ENCODE assay signal across 8 cellular contexts in the genomic region with DNA sequence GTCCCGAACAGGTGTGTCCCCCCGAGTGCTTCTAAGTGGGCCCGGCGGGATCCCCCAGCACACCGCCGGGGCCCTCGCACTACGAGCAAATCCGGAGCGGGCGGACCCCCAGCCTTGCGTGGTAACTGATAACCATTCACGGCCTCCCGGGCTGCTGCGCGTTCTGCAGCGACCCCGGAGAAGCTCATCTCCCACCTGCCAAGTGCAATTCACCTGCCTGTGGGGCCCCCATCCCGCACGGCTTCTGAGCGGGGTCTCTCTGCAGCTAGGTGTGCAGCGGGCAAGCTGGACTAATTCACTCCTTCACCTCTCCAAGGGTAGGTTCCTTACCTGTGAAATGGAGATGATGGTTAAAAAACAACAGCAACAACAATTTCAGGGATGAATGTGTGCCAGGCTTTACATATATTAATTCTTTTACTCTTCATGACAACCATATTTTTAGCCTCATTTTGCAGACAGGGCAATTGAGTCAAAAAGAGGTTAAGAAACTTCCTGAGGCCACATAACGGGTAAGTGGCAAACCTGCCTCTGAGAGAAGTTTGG. TPM values are rescaled to one million over a fixed set of nuclear protein-coding genes. Genes with fewer than 3 reads are reported as not detected.
DNase-seq lines count a peak whose midpoint lies in the region; ATAC-seq and TF ChIP-seq lines count a peak whose summit lies in the region.

No MANE protein-coding gene starts in this region.

- H3K36me3 ChIP-seq in neural cell (ENCODE audit: insufficient read depth, low read length) = no peaks in the 10 kb centered on the region

- no peaks in the 10 kb centered on the region for H3K9me3 Mint-ChIP-seq in IgD-negative memory B cell
- H3K9me3 Mint-ChIP-seq in central memory CD8-positive, alpha-beta T cell = no peaks in the 10 kb centered on the region

- peak overlapping the region; percentile 69 for H3K4me2 ChIP-seq in neural cell (ENCODE audit: low read length)

- H2AFZ ChIP-seq in neural cell (ENCODE audit: low read depth, low read length) = peak overlapping the region; percentile 27

- H3K9me2 ChIP-seq in neural cell (ENCODE audit: insufficient read depth, low read length) = no peaks in the 10 kb centered on the region

- peak overlapping the region; percentile 69 for H3K9ac ChIP-seq in neural cell (ENCODE audit: low read length)

- H3K4me3 Mint-ChIP-seq in IgD-negative memory B cell = peak overlapping the region; percentile 82 to 92 (median 88)
- peak overlapping the region; percentile 74 for H3K4me3 Mint-ChIP-seq in central memory CD8-positive, alpha-beta T cell

- H3F3A ChIP-seq in neural cell (ENCODE audit: insufficient read depth, low read length, poor library complexity, severe bottlenecking) = no peaks in the 10 kb centered on the region

- H3K79me2 ChIP-seq in neural cell (replicated peaks; ENCODE audit: insufficient read depth, low read length) = no peaks in the 10 kb centered on the region

- no peak for TF ChIP-seq CTCF in neural cell (IDR thresholded peaks at IDR 0.05; ENCODE audit: poor library complexity, severe bottlenecking)

- TF ChIP-seq RAD21 in neural cell (conservative IDR thresholded peaks at IDR 0.05) = no peak

- peaks cover 14 to 25% (median 20%) of the 10 kb centered on the region in 3 donors for H3K4me1 Mint-ChIP-seq in IgD-negative memory B cell
- peaks cover 12% of the 10 kb centered on the region for H3K4me1 Mint-ChIP-seq in central memory CD8-positive, alpha-beta T cell

- H4K20me1 ChIP-seq in neural cell (ENCODE audit: insufficient read depth) = no peaks in the 10 kb centered on the region

- TF ChIP-seq EP300 in neural cell (conservative IDR thresholded peaks at IDR 0.05; ENCODE audit: poor library complexity, severe bottlenecking) = no peak

- H3K27me3 Mint-ChIP-seq in IgD-negative memory B cell = peaks cover 19% of the 10 kb centered on the region
- peaks cover 41% of the 10 kb centered on the region for H3K27me3 Mint-ChIP-seq in central memory CD8-positive, alpha-beta T cell

- no peaks in the 10 kb centered on the region for H3K36me3 Mint-ChIP-seq in IgD-negative memory B cell
- no peaks in the 10 kb centered on the region for H3K36me3 Mint-ChIP-seq in central memory CD8-positive, alpha-beta T cell (ENCODE audit: insufficient read depth)

- no peaks in the 10 kb centered on the region for H3K9me3 ChIP-seq in neural cell (ENCODE audit: low read length)

- H3K27ac Mint-ChIP-seq in IgD-negative memory B cell = peak overlapping the region in 2 of 3 donors; percentile 5 to 25
- no peak overlapping the region for H3K27ac Mint-ChIP-seq in central memory CD8-positive, alpha-beta T cell (ENCODE audit: low read depth)

- H3K4me3 ChIP-seq in neural cell (ENCODE audit: low read length) = peak overlapping the region; percentile 79

- no peak for ATAC-seq in central memory CD8-positive, alpha-beta T cell (replicated peaks; ENCODE audit: extremely low read depth, poor library complexity, severe bottlenecking)
- no peak for ATAC-seq in HG03095 (IDR thresholded peaks at IDR 0.05; ENCODE audit: unreplicated experiment)

- no peak overlapping the region for H3K27ac ChIP-seq in neural cell (ENCODE audit: low read length)

- DNase-seq in DMS79 treated with DMSO at 0.1 percent for 48 hours (lab: John Stamatoyannopoulos, UW) = peak; percentile 57
- no peak for DNase-seq in DMS79 (lab: John Stamatoyannopoulos, UW)
- no peak for DNase-seq in central memory CD8-positive, alpha-beta T cell (ENCODE audit: low spot score in 2 of 2)
- DNase-seq in NCI-H187 treated with DMSO at 0.1 percent for 48 hours (lab: John Stamatoyannopoulos, UW) = no peak
- DNase-seq in activated CD4-positive, alpha-beta T cell treated with anti-CD3 and anti-CD28 coated beads, Interleukin-2, amount 50 U/mL, for 4 hours = no peak

- peaks cover 45% of the 10 kb centered on the region for H3K27me3 ChIP-seq in neural cell (ENCODE audit: insufficient read depth, low read depth, low read length)

TF ChIP-seq in neural cell, 6 proteins besides CTCF, POLR2A, EP300 and RAD21:
- TF ChIP-seq TAF1 (IDR thresholded peaks at IDR 0.05; ENCODE audit: low read depth) = no peak
- TF ChIP-seq POLR2AphosphoS5 (IDR thresholded peaks at IDR 0.05) = peak; percentile 58
- TF ChIP-seq SMC3 (conservative IDR thresholded peaks at IDR 0.05; ENCODE audit: poor library complexity) = no peak

RNA-seq across cellular contexts. Expression of a gene that starts 0.6 kb away (rescaled TPM):
- 1.3 TPM for polyA plus RNA-seq in IgD-negative memory B cell
- polyA plus RNA-seq in neural cell = 4.5 and 6.1 TPM in 2 replicates
- polyA minus RNA-seq in neural cell = 6.6 and 9.8 TPM in 2 replicates
